In the genomic region with DNA sequence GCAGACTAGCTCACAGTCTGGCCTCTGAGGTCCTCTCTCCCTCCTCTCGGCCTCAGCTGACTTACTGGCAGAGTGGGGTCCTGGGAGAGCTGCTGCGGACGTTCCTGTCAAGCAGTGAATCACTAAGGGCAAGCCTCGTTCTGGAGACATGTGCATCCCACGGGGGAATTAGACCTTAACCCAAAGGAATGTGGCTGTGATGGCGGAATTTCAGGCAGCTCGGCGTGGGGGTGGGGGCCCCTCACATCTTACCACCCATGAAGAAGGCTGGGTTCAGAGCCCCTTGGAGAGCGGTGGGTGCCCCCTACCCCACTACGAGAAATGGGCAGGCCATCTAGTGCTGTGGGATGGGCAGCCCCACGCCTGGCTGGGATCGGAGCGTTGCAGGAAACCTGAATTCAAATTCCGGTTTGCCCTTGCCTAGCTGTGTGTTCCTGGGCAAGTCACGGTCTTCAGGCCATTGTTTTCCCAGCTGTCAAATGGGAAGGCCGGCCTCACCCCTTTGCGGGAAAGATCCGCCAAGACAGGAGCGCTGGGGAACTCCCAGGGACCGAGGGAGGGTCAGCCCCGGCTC, we compare ENCODE assay signal across 8 cellular contexts. TPM values are rescaled to one million over a fixed set of nuclear protein-coding genes. Genes with fewer than 3 reads are reported as not detected.
A peak's percentile ranks its signal among the peaks of the same experiment; 100 is the strongest.
DNase-seq lines count a peak whose midpoint lies in the region; ATAC-seq and TF ChIP-seq lines count a peak whose summit lies in the region.

No MANE protein-coding gene starts in this region.

- no peaks in the 10 kb centered on the region for H3K9me3 Mint-ChIP-seq in T-cell

- TF ChIP-seq CTCF in gastroesophageal sphincter (IDR thresholded peaks at IDR 0.05): no peak

- no peak overlapping the region for H3K27ac Mint-ChIP-seq in T-cell

- ATAC-seq in T-cell (replicated peaks in 1 of 4) (no peak), gastroesophageal sphincter (no peak), HG03139 (IDR thresholded peaks at IDR 0.05; ENCODE audit: unreplicated experiment) (no peak)

- peaks cover 0 to 53% (median 7%) of the 10 kb centered on the region in 3 donors for H3K4me1 ChIP-seq in gastroesophageal sphincter

- WGBS in gastroesophageal sphincter (ENCODE audit: low coverage in 1 of 2), 2 donors: 25% methylated on average over 5 of the region's 21 CpGs; no CpG with 5 or more reads in 1 of the 2 donors

- H3K27ac ChIP-seq in gastroesophageal sphincter: peak overlapping the region in 3 of 4 donors; percentile 72 to 82 (median 74)

- no peaks in the 10 kb centered on the region for H3K36me3 ChIP-seq in gastroesophageal sphincter

- H3K4me3 Mint-ChIP-seq in T-cell: peak overlapping the region; percentile 66 to 78 (median 77)

- TF ChIP-seq EP300 in gastroesophageal sphincter (IDR thresholded peaks at IDR 0.05): no peak

- H3K27me3 Mint-ChIP-seq in T-cell: peaks cover 27 to 28% of the 10 kb centered on the region in 2 donors

- peak; percentile 41 for DNase-seq in ELR (ENCODE audit: low read depth)
- DNase-seq in T-cell: no peak
- peak; percentile 88 for DNase-seq in posterior vena cava (ENCODE audit: low spot score)
- DNase-seq in globus pallidus (ENCODE audit: low spot score): no peak
- DNase-seq in stimulated activated CD4-positive, alpha-beta T cell treated with anti-CD3 and anti-CD28 coated beads, Interleukin-1b, Interleukin-23, amount 100 ng/mL, for 48 hours: no peak
- DNase-seq in NCI-H82 (lab: John Stamatoyannopoulos, UW): no peak

- CTCF ChIA-PET in T-cell (lab: Charles Lee): no interaction called here

- intact Hi-C loops in posterior vena cava (cut with DNase I): loop anchor here in 1 of 2 donors (5.0 kb wide), 1 partner anchor 53 kb away; no protein-coding TSS in a partner anchor

- peaks cover 34 to 62% (median 34%) of the 10 kb centered on the region in 3 donors for H3K4me1 Mint-ChIP-seq in T-cell

- POLR2A ChIA-PET in T-cell (lab: Charles Lee): interaction anchor here in 1 of 2 donors (0.6 kb wide), 1 partner anchor 17 kb away, joined by 3 read pairs; no protein-coding TSS in a partner anchor

- TF ChIP-seq POLR2A in gastroesophageal sphincter (IDR thresholded peaks at IDR 0.05): no peak

- no peaks in the 10 kb centered on the region for H3K36me3 Mint-ChIP-seq in T-cell

- H3K4me3 ChIP-seq in gastroesophageal sphincter: peak overlapping the region; percentile 30 to 68

- no peaks in the 10 kb centered on the region for H3K9me3 ChIP-seq in gastroesophageal sphincter

- H3K27me3 ChIP-seq in gastroesophageal sphincter: peaks cover 28% of the 10 kb centered on the region

RNA-seq across cellular contexts. Expression of a gene that starts 0.6 kb away (rescaled TPM):
- 1 to 10 TPM in 3 of 5 donors, under 1 TPM in 2; 0.77 to 3.6 (median 2.2) TPM for total RNA-seq in T-cell
- total RNA-seq in gastroesophageal sphincter: 10 to 100 TPM; 22.7 to 37.6 (median 31.1) TPM
- total RNA-seq in posterior vena cava: 100 to 1,000 TPM; 108 to 142 TPM

Comparison
In these comparisons a context has a peak if more than half of its experiments do, and no peak if none do; other contexts are left out.
1. DNase-seq: peak in ELR (single experiment) and posterior vena cava (single experiment); none in T-cell (0 of 34), globus pallidus (single experiment), stimulated activated CD4-positive, alpha-beta T cell treated with anti-CD3 and anti-CD28 coated beads, Interleukin-1b, Interleukin-23, amount 100 ng/mL, for 48 hours (single experiment) and NCI-H82 (single experiment).
2. RNA of a gene that starts 0.6 kb away (total RNA-seq): 108 to 142 TPM in posterior vena cava and 22.7 to 37.6 TPM in gastroesophageal sphincter; 0.77 to 3.6 TPM in T-cell; every median in the first group is over 4 times any median in the second.